In the genomic region with DNA sequence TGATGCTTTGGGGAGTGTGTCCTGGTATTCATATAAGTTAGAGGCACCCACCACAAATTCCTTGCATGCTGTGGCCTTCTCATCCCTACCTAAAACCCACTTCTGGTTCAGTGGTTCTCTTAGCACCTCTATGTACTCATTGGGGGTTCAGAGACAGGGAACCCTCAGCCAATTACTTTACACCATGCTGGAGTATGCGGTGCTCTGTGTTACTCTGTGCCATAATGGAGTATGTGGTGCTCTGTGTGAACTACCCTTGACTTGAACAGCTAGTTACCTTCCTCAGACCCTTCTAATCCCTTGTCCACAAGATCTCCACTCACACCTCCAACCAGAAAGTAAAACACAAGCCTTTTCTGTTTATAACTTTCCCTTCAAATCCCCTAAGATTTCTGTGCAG, we compare ENCODE assay signal across 12 cellular contexts.
DNase-seq lines count a peak whose midpoint lies in the region; ATAC-seq, FAIRE-seq and TF ChIP-seq lines count a peak whose summit lies in the region.
"Had no signal": no experiment of that assay in that cellular context is flagged by ENCODE, and none has a peak within 500 bp of the region (broad histone marks: within the 10 kb centered on the region; RNA-seq: fewer than 3 reads in every experiment).

No MANE protein-coding gene starts in this region.

- H3K4me3 ChIP-seq in bronchial epithelial cell (ENCODE audit: low read depth, low read length) (no peak overlapping the region), iPS-20b (ENCODE audit: low read length) (no peak overlapping the region), parathyroid adenoma (ENCODE audit: low read depth, low read length) (no peak overlapping the region)
- H3K4me3 ChIP-seq: A549 had no signal

- FAIRE-seq in bronchial epithelial cell (lab: Jason Lieb, UNC) (peak; percentile 90), D721Med (lab: Jason Lieb, UNC) (no peak)
- FAIRE-seq: A549 had no signal

- H3K4me1 ChIP-seq in iPS-20b (ENCODE audit: insufficient read depth, low read length): peaks cover 15% of the 10 kb centered on the region
- H3K4me1 ChIP-seq in parathyroid adenoma: no peaks in the 10 kb centered on the region
- H3K4me1 ChIP-seq: A549 had no signal

- TF ChIP-seq CTCF in bronchial epithelial cell (IDR thresholded peaks at IDR 0.05; ENCODE audit: insufficient read depth, low read length, severe bottlenecking) (no peak), parathyroid adenoma (IDR thresholded peaks at IDR 0.05) (no peak), D721Med (IDR thresholded peaks at IDR 0.05; ENCODE audit: insufficient read depth, missing control alignments) (no peak)

- no peaks in the 10 kb centered on the region for H3K36me3 ChIP-seq in bronchial epithelial cell (ENCODE audit: control insufficient read depth, insufficient read depth, low read length)
- no peaks in the 10 kb centered on the region for H3K36me3 ChIP-seq in iPS-20b (ENCODE audit: insufficient read depth, low read depth, low read length)
- H3K36me3 ChIP-seq in parathyroid adenoma (ENCODE audit: control insufficient read depth, insufficient read depth, low read length): no peaks in the 10 kb centered on the region

- peak overlapping the region; percentile 33 for H2AFZ ChIP-seq in parathyroid adenoma

- H3K27me3 ChIP-seq in bronchial epithelial cell (ENCODE audit: control insufficient read depth, insufficient read depth, low read length) (no peaks in the 10 kb centered on the region), iPS-20b (ENCODE audit: insufficient read depth, low read length) (no peaks in the 10 kb centered on the region), parathyroid adenoma (ENCODE audit: control insufficient read depth, insufficient read depth, low read length) (no peaks in the 10 kb centered on the region)

- H3K79me2 ChIP-seq in parathyroid adenoma: no peaks in the 10 kb centered on the region

- DNase-seq in bronchial epithelial cell (ENCODE audit: low read depth): no peak
- no peak for DNase-seq in NCI-H128 (lab: John Stamatoyannopoulos, UW; ENCODE audit: unreplicated experiment)
- no peak for DNase-seq in D721Med (ENCODE audit: insufficient read length, low spot score)
- DNase-seq in left ventricle myocardium superior: no peak
- DNase-seq: CD8-positive, alpha-beta T cell; COR-L47; DND-41; GF-D8; H7 had no signal

- intact Hi-C loops in left ventricle myocardium superior (cut with micrococcal nuclease): no loop called here

- no peak overlapping the region for H3K27ac ChIP-seq in iPS-20b (ENCODE audit: low read length)
- H3K27ac ChIP-seq in parathyroid adenoma: no peak overlapping the region
- H3K27ac ChIP-seq: A549 had no signal

- no peak overlapping the region for H3K4me2 ChIP-seq in parathyroid adenoma (ENCODE audit: low read length)
- H3K4me2 ChIP-seq: A549 had no signal

- ATAC-seq in left ventricle myocardium superior: no peak
- ATAC-seq: A549; CD8-positive, alpha-beta T cell had no signal

- no peaks in the 10 kb centered on the region for H3K9me3 ChIP-seq in iPS-20b (ENCODE audit: insufficient read depth, low read depth, low read length)
- no peaks in the 10 kb centered on the region for H3K9me3 ChIP-seq in parathyroid adenoma (ENCODE audit: control insufficient read depth, low read length)
- H3K9me3 ChIP-seq: A549 had no signal

- peak overlapping the region; percentile 1; the same call in 1 of the 2 replicates for H3K9ac ChIP-seq in iPS-20b (ENCODE audit: low read depth, low read length)
- H3K9ac ChIP-seq in parathyroid adenoma: no peak overlapping the region
